ENCODE assay signal across 22 cellular contexts in the genomic region with DNA sequence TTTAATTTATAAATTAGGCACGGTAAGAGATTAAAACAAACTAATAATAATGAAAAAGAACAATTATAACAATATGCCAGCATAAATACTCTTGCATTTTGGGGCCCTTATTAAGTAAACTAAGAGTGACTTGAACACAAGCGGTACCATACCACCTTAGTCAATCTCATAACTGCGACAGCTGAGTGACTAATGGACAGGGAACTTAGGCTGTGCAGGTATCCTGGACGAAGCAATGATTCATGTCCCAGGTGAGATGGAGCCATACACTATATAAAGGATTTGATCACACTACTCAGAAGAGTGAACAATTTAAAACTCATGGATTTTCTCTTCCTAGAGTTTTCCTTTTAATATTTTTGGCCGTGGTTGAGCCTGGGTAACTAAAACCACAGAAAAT. TPM values are rescaled to one million over a fixed set of nuclear protein-coding genes. Genes with fewer than 3 reads are reported as not detected.
DNase-seq lines count a peak whose midpoint lies in the region; ATAC-seq, FAIRE-seq and TF ChIP-seq lines count a peak whose summit lies in the region.
"Had no signal": no experiment of that assay in that cellular context is flagged by ENCODE, and none has a peak within 500 bp of the region (broad histone marks: within the 10 kb centered on the region; RNA-seq: fewer than 3 reads in every experiment).

No MANE protein-coding gene starts in this region.

- H2AFZ ChIP-seq in OCI-LY7 (ENCODE audit: low read length): no peak overlapping the region
- H2AFZ ChIP-seq: GM23338, PC-9 had no signal

- no peak for TF ChIP-seq CTCF in RWPE2 (IDR thresholded peaks at IDR 0.05; ENCODE audit: poor library complexity, severe bottlenecking)
- no peak for TF ChIP-seq CTCF in natural killer cell (IDR thresholded peaks at IDR 0.05)
- TF ChIP-seq CTCF in OCI-LY7 (conservative IDR thresholded peaks at IDR 0.05; ENCODE audit: low read length): no peak
- TF ChIP-seq CTCF in kidney (IDR thresholded peaks at IDR 0.05; ENCODE audit: borderline replicate concordance, extremely low read depth, insufficient read depth): no peak

- H3K9me2 ChIP-seq in OCI-LY7 (ENCODE audit: insufficient read depth, low read length): no peaks in the 10 kb centered on the region

- peak overlapping the region; percentile 38 to 63 for H3K4me3 Mint-ChIP-seq in effector memory CD8-positive, alpha-beta T cell
- peak overlapping the region; percentile 66 for H3K4me3 Mint-ChIP-seq in natural killer cell
- H3K4me3 Mint-ChIP-seq: CD4-positive, CD25-positive, alpha-beta regulatory T cell; GM23338 had no signal

- H3K4me2 ChIP-seq in OCI-LY7 (ENCODE audit: low read length): no peak overlapping the region
- H3K4me2 ChIP-seq: GM23338, PC-9 had no signal

- H3K27me3 Mint-ChIP-seq in effector memory CD8-positive, alpha-beta T cell: no peaks in the 10 kb centered on the region
- no peaks in the 10 kb centered on the region for H3K27me3 Mint-ChIP-seq in natural killer cell (ENCODE audit: low read depth in 2 of 2)
- H3K27me3 Mint-ChIP-seq: CD4-positive, CD25-positive, alpha-beta regulatory T cell had no signal

- peaks cover 19% of the 10 kb centered on the region in 2 donors for H3K4me1 Mint-ChIP-seq in effector memory CD8-positive, alpha-beta T cell (ENCODE audit: low read depth in 2 of 2)
- H3K4me1 Mint-ChIP-seq in natural killer cell: peaks cover 31 to 42% of the 10 kb centered on the region in 2 donors
- H3K4me1 Mint-ChIP-seq: CD4-positive, CD25-positive, alpha-beta regulatory T cell had no signal

- H3K36me3 ChIP-seq in RWPE2 (ENCODE audit: low read depth): no peaks in the 10 kb centered on the region
- H3K36me3 ChIP-seq in OCI-LY7 (ENCODE audit: insufficient read depth, low read length): peaks cover 57% of the 10 kb centered on the region
- no peaks in the 10 kb centered on the region for H3K36me3 ChIP-seq in kidney (ENCODE audit: control insufficient read depth in 1 of 2, insufficient read depth in 2 of 2, low read length in 2 of 2)

- no peaks in the 10 kb centered on the region for H4K20me1 ChIP-seq in OCI-LY7 (ENCODE audit: insufficient read depth, low read length)

- no peaks in the 10 kb centered on the region for H3K9me3 Mint-ChIP-seq in effector memory CD8-positive, alpha-beta T cell
- no peaks in the 10 kb centered on the region for H3K9me3 Mint-ChIP-seq in natural killer cell
- H3K9me3 Mint-ChIP-seq: GM23338 had no signal

- peaks cover 42% of the 10 kb centered on the region for H3K36me3 Mint-ChIP-seq in effector memory CD8-positive, alpha-beta T cell (ENCODE audit: insufficient read depth)
- H3K36me3 Mint-ChIP-seq in natural killer cell: peaks cover 2% of the 10 kb centered on the region
- H3K36me3 Mint-ChIP-seq: CD4-positive, CD25-positive, alpha-beta regulatory T cell had no signal

- BruUV-seq in OCI-LY7 (replicated peaks; lab: Mats Ljungman, UMichigan): no TSS peak

- ATAC-seq in RWPE2 (ENCODE audit: low read depth) (peak; percentile 77), natural killer cell (no peak), GM21825 (IDR thresholded peaks at IDR 0.05; ENCODE audit: unreplicated experiment) (no peak)
- no peak for ATAC-seq in effector memory CD8-positive, alpha-beta T cell (replicated peaks)
- ATAC-seq: GM23338, K562 had no signal

- H3K9ac ChIP-seq in kidney (ENCODE audit: low read length in 2 of 2): no peak overlapping the region

- H3K9me3 ChIP-seq in RWPE2 (ENCODE audit: severe bottlenecking): no peaks in the 10 kb centered on the region
- peaks cover 22% of the 10 kb centered on the region for H3K9me3 ChIP-seq in OCI-LY7 (ENCODE audit: low read length)
- H3K9me3 ChIP-seq in kidney (ENCODE audit: control insufficient read depth in 1 of 2, low read length in 2 of 2): no peaks in the 10 kb centered on the region

- H3K27ac ChIP-seq in RWPE2 (ENCODE audit: poor library complexity, severe bottlenecking): no peak overlapping the region
- no peak overlapping the region for H3K27ac ChIP-seq in OCI-LY7 (ENCODE audit: low read depth, low read length, poor library complexity, severe bottlenecking)
- no peak overlapping the region for H3K27ac ChIP-seq in kidney (ENCODE audit: low read depth in 2 of 2, low read length in 2 of 2)
- H3K27ac ChIP-seq: HL-60, PC-9 had no signal

- CTCF ChIA-PET in OCI-LY7 (lab: Charles Lee; ENCODE audit: unreplicated experiment): no interaction called here

- POLR2A ChIA-PET in OCI-LY7 (lab: Charles Lee): interaction anchor here (0.6 to 1.2 kb wide), 2 partner anchors 31 to 188 kb away, joined by 3 read pairs; no protein-coding TSS in a partner anchor

- H3K27me3 ChIP-seq in RWPE2 (ENCODE audit: insufficient read depth, poor library complexity, severe bottlenecking): no peaks in the 10 kb centered on the region

- H3K4me1 ChIP-seq in RWPE2 (ENCODE audit: insufficient read depth, poor library complexity, severe bottlenecking) (no peaks in the 10 kb centered on the region), OCI-LY7 (ENCODE audit: insufficient read depth, low read length, poor library complexity, severe bottlenecking) (peaks cover 34% of the 10 kb centered on the region), kidney (ENCODE audit: control insufficient read depth in 1 of 2, insufficient read depth in 1 of 2, low read depth in 1 of 2, low read length in 2 of 2) (no peaks in the 10 kb centered on the region)

- H3K4me3 ChIP-seq in RWPE2 (ENCODE audit: severe bottlenecking) (no peak overlapping the region), OCI-LY7 (ENCODE audit: low read depth, low read length, poor library complexity, severe bottlenecking) (no peak overlapping the region), kidney (ENCODE audit: low read length in 2 of 2) (no peak overlapping the region)
- H3K4me3 ChIP-seq: GM23338, K562, PC-9 had no signal

- H3K27ac Mint-ChIP-seq in effector memory CD8-positive, alpha-beta T cell: peak overlapping the region in 1 of 2 donors; percentile 78
- peak overlapping the region in 1 of 2 donors; percentile 57 for H3K27ac Mint-ChIP-seq in natural killer cell
- H3K27ac Mint-ChIP-seq: CD4-positive, CD25-positive, alpha-beta regulatory T cell; GM23338 had no signal

- intact Hi-C loops in natural killer cell (cut with micrococcal nuclease) (loop anchor here (5.0 kb wide), 1 partner anchor 33 kb away; no protein-coding TSS in a partner anchor), OCI-LY7 (cut with micrococcal nuclease; ENCODE audit: unreplicated experiment) (no loop called here), kidney (cut with DNase I) (no loop called here)

- peak; percentile 39 for DNase-seq in HPDE6-E6E7 (ENCODE audit: extremely low spot score)
- DNase-seq in RWPE2 (ENCODE audit: low spot score): no peak
- no peak for DNase-seq in effector memory CD8-positive, alpha-beta T cell
- DNase-seq in natural killer cell: no peak
- DNase-seq in Kasumi-1 (lab: John Stamatoyannopoulos, UW): no peak
- DNase-seq in OCI-LY7 (ENCODE audit: low spot score): no peak
- no peak for DNase-seq in kidney
- DNase-seq: ACHN; CD4-positive, CD25-positive, alpha-beta regulatory T cell; DMS79 treated with DMSO at 0.1 percent for 48 hours; NCI-H1048; NCI-H2107; NCI-H345; NCI-H526 treated with DMSO at 0.1 percent for 48 hours; SHP77 had no signal

- peaks cover 75% of the 10 kb centered on the region for H3K79me2 ChIP-seq in OCI-LY7 (ENCODE audit: insufficient read depth, low read depth, low read length)

- FAIRE-seq in kidney (lab: Jason Lieb, UNC): no peak
- FAIRE-seq: D721Med, GM12891, K562 had no signal

RNA-seq across cellular contexts. Expression of a gene that starts 4.3 kb away (rescaled TPM):
- 10 to 100 TPM; 15.9 to 54.7 (median 51.4) TPM for total RNA-seq in natural killer cell
- 8.6 and 9.3 TPM in 2 replicates for total RNA-seq in OCI-LY7 (2014; rRNA removed; shearing (Covaris generic))
- total RNA-seq in OCI-LY7 (2022): 9.9 and 10.9 TPM in 2 replicates
- total RNA-seq in kidney: 1.4 TPM
- polyA plus RNA-seq in kidney (ENCODE audit: insufficient read depth, low read depth, low replicate concordance): not detected
- total RNA-seq: CD4-positive, CD25-positive, alpha-beta regulatory T cell; GM23338; K562; PC-9 had no signal
- polyA plus RNA-seq: CD4-positive, CD25-positive, alpha-beta regulatory T cell; GM23338 had no signal

RNA-seq across cellular contexts. Expression of a gene that starts 15.1 kb away (rescaled TPM):
- 10 to 100 TPM; 10.7 to 69.1 (median 49.8) TPM for total RNA-seq in natural killer cell
- 4.7 and 6.8 TPM in 2 replicates for total RNA-seq in OCI-LY7 (2014; rRNA removed; shearing (Covaris generic))
- 1.5 and 3.0 TPM in 2 replicates for total RNA-seq in OCI-LY7 (2022)
- total RNA-seq in kidney: 0.72 TPM
- not detected for polyA plus RNA-seq in kidney (ENCODE audit: insufficient read depth, low read depth, low replicate concordance)
- total RNA-seq: CD4-positive, CD25-positive, alpha-beta regulatory T cell; GM23338; PC-9 had no signal
- polyA plus RNA-seq: CD4-positive, CD25-positive, alpha-beta regulatory T cell; GM23338 had no signal

RNA-seq across cellular contexts. Expression of a gene that starts 15.5 kb away (rescaled TPM):
- total RNA-seq in natural killer cell (100 to 1,000 TPM; 398 to 543 (median 515) TPM), OCI-LY7 (2022) (26.6 and 35.4 TPM in 2 replicates), kidney (5.2 TPM)
- total RNA-seq in OCI-LY7 (2014; rRNA removed; shearing (Covaris generic)): 35.7 and 35.9 TPM in 2 replicates
- 0.75 TPM for polyA plus RNA-seq in kidney (ENCODE audit: insufficient read depth, low read depth, low replicate concordance)
- total RNA-seq: GM23338, PC-9 had no signal
- polyA plus RNA-seq: GM23338 had no signal

RNA-seq across cellular contexts. Expression of a gene that starts 30.5 kb away (rescaled TPM):
- 10 to 100 TPM in 2 of 3 donors, 1 to 10 TPM in 1; 3.0 to 57.5 (median 11.4) TPM for total RNA-seq in natural killer cell
- 1.2 TPM in 1 of 2 replicates, not detected in the other for total RNA-seq in OCI-LY7 (2014; rRNA removed; shearing (Covaris generic))
- not detected in 2 replicates for total RNA-seq in OCI-LY7 (2022)
- total RNA-seq in kidney: 0.50 TPM
- polyA plus RNA-seq in kidney (ENCODE audit: insufficient read depth, low read depth, low replicate concordance): not detected
- total RNA-seq: CD4-positive, CD25-positive, alpha-beta regulatory T cell; GM23338; K562; PC-9 had no signal
- polyA plus RNA-seq: CD4-positive, CD25-positive, alpha-beta regulatory T cell; GM23338; K562 had no signal

RNA-seq across cellular contexts. Expression of a gene that starts 47.9 kb away (rescaled TPM):
- total RNA-seq in natural killer cell (100 to 1,000 TPM in 1 of 3 donors, 10 to 100 TPM in 2; 30.0 to 180 (median 83.1) TPM), OCI-LY7 (2022) (0.36 TPM in 1 of 2 replicates, not detected in the other), kidney (1.4 TPM)
- total RNA-seq in OCI-LY7 (2014; rRNA removed; shearing (Covaris generic)): 1.2 TPM in 1 of 2 replicates, not detected in the other
- polyA plus RNA-seq in kidney (ENCODE audit: insufficient read depth, low read depth, low replicate concordance): not detected
- total RNA-seq: CD4-positive, CD25-positive, alpha-beta regulatory T cell; GM23338; K562; PC-9 had no signal
- polyA plus RNA-seq: GM23338, K562 had no signal

Comparison
In these comparisons a context has a peak if more than half of its experiments do, and no peak if none do; other contexts are left out.
1. RNA of a gene that starts 15.5 kb away (total RNA-seq): 398 to 543 TPM in natural killer cell; 26.6 to 35.9 TPM in OCI-LY7 and 5.2 TPM in kidney (single experiment); every median in the first group is over 10 times any median in the second.